8 cellular contexts compared by ENCODE assay signal in genomic region chr10:3829193-3830050, GRCh38. TPM values are rescaled to one million over a fixed set of nuclear protein-coding genes. Genes with fewer than 3 reads are reported as not detected.
DNase-seq lines count a peak whose midpoint lies in the region; ATAC-seq, FAIRE-seq and TF ChIP-seq lines count a peak whose summit lies in the region.

No MANE protein-coding gene starts in this region.

- no TSS peak for BruUV-seq in PC-9 (replicated peaks; lab: Mats Ljungman, UMichigan)

- no peaks in the 10 kb centered on the region for H3K9me3 Mint-ChIP-seq in CD8-positive, alpha-beta T cell
- no peaks in the 10 kb centered on the region for H3K9me3 Mint-ChIP-seq in osteocyte (ENCODE audit: unreplicated experiment)

- H3K9me3 ChIP-seq in CD8-positive, alpha-beta T cell (ENCODE audit: low read length): no peaks in the 10 kb centered on the region
- no peaks in the 10 kb centered on the region for H3K9me3 ChIP-seq in PC-9 (ENCODE audit: insufficient read depth, low read depth)

- no peaks in the 10 kb centered on the region for H3K9me2 ChIP-seq in PC-9 (ENCODE audit: insufficient read depth)

- intact Hi-C loops in CD8-positive, alpha-beta T cell (cut with DNase I, micrococcal nuclease): loop anchor here in 1 of 2 experiments (1.0 to 2.0 kb wide), 3 partner anchors 18 to 46 kb away; no protein-coding TSS in a partner anchor
- intact Hi-C loops in PC-9 (cut with micrococcal nuclease; ENCODE audit: unreplicated experiment): loop anchor here (5.0 kb wide), 3 partner anchors 68 to 513 kb away; no protein-coding TSS in a partner anchor

- H2AFZ ChIP-seq in PC-9: no peak overlapping the region

- H3K27me3 Mint-ChIP-seq in CD8-positive, alpha-beta T cell (ENCODE audit: low read depth): no peaks in the 10 kb centered on the region
- H3K27me3 Mint-ChIP-seq in osteocyte (ENCODE audit: unreplicated experiment): no peaks in the 10 kb centered on the region

- no peaks in the 10 kb centered on the region for H3K36me3 ChIP-seq in CD8-positive, alpha-beta T cell (ENCODE audit: insufficient read depth, low read length)
- H3K36me3 ChIP-seq in PC-9 (ENCODE audit: low read depth): no peaks in the 10 kb centered on the region

- H3K27ac ChIP-seq in CD8-positive, alpha-beta T cell (ENCODE audit: low read depth, low read length): peak overlapping the region; percentile 50
- H3K27ac ChIP-seq in PC-9 (no peak overlapping the region), epithelial cell of prostate (peak overlapping the region; percentile 64)

- H3F3A ChIP-seq in PC-9 (ENCODE audit: insufficient read depth, low read depth): peaks cover 9% of the 10 kb centered on the region; the same call in 1 of the 2 replicates

- peak overlapping the region; percentile 28 for H3K4me3 ChIP-seq in CD8-positive, alpha-beta T cell (ENCODE audit: low read depth, low read length)
- H3K4me3 ChIP-seq in PC-9: no peak overlapping the region

- H3K36me3 Mint-ChIP-seq in CD8-positive, alpha-beta T cell: no peaks in the 10 kb centered on the region
- no peaks in the 10 kb centered on the region for H3K36me3 Mint-ChIP-seq in osteocyte (ENCODE audit: unreplicated experiment)

- TF ChIP-seq CTCF in CD8-positive, alpha-beta T cell (IDR thresholded peaks at IDR 0.05): no peak
- TF ChIP-seq CTCF in PC-9 (conservative IDR thresholded peaks at IDR 0.05) (no peak), osteocyte (IDR thresholded peaks at IDR 0.05) (no peak)

- H3K4me3 Mint-ChIP-seq in CD8-positive, alpha-beta T cell: peak overlapping the region; percentile 81
- peak overlapping the region; percentile 71 for H3K4me3 Mint-ChIP-seq in osteocyte (ENCODE audit: unreplicated experiment)

- ATAC-seq in CD8-positive, alpha-beta T cell: peak; percentile 36

- H3K27me3 ChIP-seq in CD8-positive, alpha-beta T cell (ENCODE audit: insufficient read depth, low read length): no peaks in the 10 kb centered on the region
- no peaks in the 10 kb centered on the region for H3K27me3 ChIP-seq in PC-9 (ENCODE audit: insufficient read depth, low read depth)

- no peak for DNase-seq in CD8-positive, alpha-beta T cell
- DNase-seq in PC-9: no peak
- DNase-seq in epithelial cell of prostate (ENCODE audit: low read depth, low spot score): no peak
- DNase-seq in osteocyte (ENCODE audit: extremely low spot score, unreplicated experiment): no peak
- DNase-seq in nucleus accumbens (lab: John Stamatoyannopoulos, UW): no peak
- no peak for DNase-seq in RCC 7860 (ENCODE audit: low spot score)
- no peak for DNase-seq in DMS 273 treated with DMSO at 0.1 percent for 48 hours (lab: John Stamatoyannopoulos, UW)
- DNase-seq in NCI-H128 (lab: John Stamatoyannopoulos, UW; ENCODE audit: unreplicated experiment): no peak

- peaks cover 22% of the 10 kb centered on the region for H3K4me1 Mint-ChIP-seq in CD8-positive, alpha-beta T cell (ENCODE audit: low read depth)
- H3K4me1 Mint-ChIP-seq in osteocyte (ENCODE audit: unreplicated experiment): peaks cover 58% of the 10 kb centered on the region

- FAIRE-seq in RCC 7860 (lab: Jason Lieb, UNC): no peak

- H4K20me1 ChIP-seq in PC-9 (ENCODE audit: insufficient read depth): no peaks in the 10 kb centered on the region

- H3K79me2 ChIP-seq in PC-9 (ENCODE audit: low read depth): no peaks in the 10 kb centered on the region

- POLR2A ChIA-PET in CD8-positive, alpha-beta T cell (lab: Charles Lee): interaction anchor here (0.5 to 3.6 kb wide), 11 partner anchors 11 to 52 kb away, joined by 3 to 41 read pairs (median 4); partner anchors contain the start of gene KLF6
- POLR2A ChIA-PET in PC-9 (lab: Charles Lee; ENCODE audit: unreplicated experiment): interaction anchor here (0.6 to 0.9 kb wide), 3 partner anchors 20 to 974 kb away, joined by 3 to 17 read pairs (median 8); partner anchors contain the start of gene KLF6

- H3K4me2 ChIP-seq in PC-9: peak overlapping the region; percentile 26; the same call in 1 of the 2 replicates

- CTCF ChIA-PET in CD8-positive, alpha-beta T cell (lab: Charles Lee): interaction anchor here (1.0 to 1.5 kb wide), 4 partner anchors 9 to 47 kb away, joined by 3 to 5 read pairs (median 4); no protein-coding TSS in a partner anchor
- CTCF ChIA-PET in PC-9 (lab: Charles Lee): interaction anchor here (0.5 to 0.7 kb wide), 3 partner anchors 101 to 603 kb away, joined by 4 to 8 read pairs (median 5); no protein-coding TSS in a partner anchor

- peaks cover 12% of the 10 kb centered on the region for H3K4me1 ChIP-seq in CD8-positive, alpha-beta T cell (ENCODE audit: insufficient read depth, low read length)
- peaks cover 27% of the 10 kb centered on the region for H3K4me1 ChIP-seq in PC-9 (replicated peaks; ENCODE audit: insufficient read depth)

- H3K27ac Mint-ChIP-seq in CD8-positive, alpha-beta T cell: peak overlapping the region; percentile 92
- H3K27ac Mint-ChIP-seq in osteocyte (ENCODE audit: unreplicated experiment): peak overlapping the region; percentile 96

RNA-seq across cellular contexts. Expression of gene KLF6, which starts 44.4 kb away (rescaled TPM):
- total RNA-seq in CD8-positive, alpha-beta T cell: 100 to 1,000 TPM; 552 to 566 TPM
- total RNA-seq in PC-9 (2021) (27.7 and 41.9 TPM in 2 replicates), osteocyte (263 and 341 TPM in 2 replicates)
